ENCODE assay signal across 1 cellular context in the genomic region with DNA sequence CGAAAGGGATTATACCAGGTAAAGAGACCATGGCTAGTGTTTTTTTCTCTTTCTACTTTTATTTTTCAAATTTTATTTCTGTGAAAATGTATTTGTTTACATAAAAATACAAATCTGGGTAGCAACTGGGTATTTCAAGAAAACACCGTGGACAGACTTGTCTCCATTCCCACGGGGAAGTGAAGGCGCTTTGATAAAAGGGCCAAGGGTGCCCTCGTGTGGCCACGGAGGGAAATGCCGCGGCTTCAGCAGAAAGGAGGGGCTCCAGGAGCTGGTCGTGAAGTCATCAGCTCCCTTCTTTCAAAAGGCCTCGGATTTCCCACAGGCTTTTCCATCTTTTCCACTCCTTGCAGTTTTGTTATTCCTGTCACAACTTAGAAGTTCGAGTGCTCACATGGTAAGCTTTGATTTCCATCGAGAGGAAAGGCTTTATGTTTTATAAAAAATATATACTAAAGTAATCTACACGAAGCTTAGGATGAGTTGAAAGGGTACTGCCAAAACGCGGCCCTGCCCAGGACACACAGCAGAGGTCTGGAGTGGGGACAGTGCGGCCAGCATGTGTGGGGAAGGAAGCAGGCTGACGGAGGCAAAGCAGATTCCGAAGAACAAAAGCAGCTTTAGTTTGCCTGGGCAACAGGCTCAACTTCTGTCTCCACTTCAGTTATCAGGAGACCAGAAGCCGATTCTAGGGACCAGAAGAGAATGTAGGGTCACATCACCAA.
TF ChIP-seq lines count a peak whose summit lies in the region.

No MANE protein-coding gene starts in this region.

TF ChIP-seq in HEK293, 187 proteins besides CTCF, POLR2A, EP300 and RAD21 (continued from another document):
- TF ChIP-seq, protein P1, sequence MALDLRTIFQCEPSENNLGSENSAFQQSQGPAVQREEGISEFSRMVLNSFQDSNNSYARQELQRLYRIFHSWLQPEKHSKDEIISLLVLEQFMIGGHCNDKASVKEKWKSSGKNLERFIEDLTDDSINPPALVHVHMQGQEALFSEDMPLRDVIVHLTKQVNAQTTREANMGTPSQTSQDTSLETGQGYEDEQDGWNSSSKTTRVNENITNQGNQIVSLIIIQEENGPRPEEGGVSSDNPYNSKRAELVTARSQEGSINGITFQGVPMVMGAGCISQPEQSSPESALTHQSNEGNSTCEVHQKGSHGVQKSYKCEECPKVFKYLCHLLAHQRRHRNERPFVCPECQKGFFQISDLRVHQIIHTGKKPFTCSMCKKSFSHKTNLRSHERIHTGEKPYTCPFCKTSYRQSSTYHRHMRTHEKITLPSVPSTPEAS (tag by site-specific recombination; IDR thresholded peaks at IDR 0.05): no peak
- TF ChIP-seq GLIS1 (tag by site-specific recombination; IDR thresholded peaks at IDR 0.05): no peak
